9 cellular contexts compared by ENCODE assay signal in the genomic region with DNA sequence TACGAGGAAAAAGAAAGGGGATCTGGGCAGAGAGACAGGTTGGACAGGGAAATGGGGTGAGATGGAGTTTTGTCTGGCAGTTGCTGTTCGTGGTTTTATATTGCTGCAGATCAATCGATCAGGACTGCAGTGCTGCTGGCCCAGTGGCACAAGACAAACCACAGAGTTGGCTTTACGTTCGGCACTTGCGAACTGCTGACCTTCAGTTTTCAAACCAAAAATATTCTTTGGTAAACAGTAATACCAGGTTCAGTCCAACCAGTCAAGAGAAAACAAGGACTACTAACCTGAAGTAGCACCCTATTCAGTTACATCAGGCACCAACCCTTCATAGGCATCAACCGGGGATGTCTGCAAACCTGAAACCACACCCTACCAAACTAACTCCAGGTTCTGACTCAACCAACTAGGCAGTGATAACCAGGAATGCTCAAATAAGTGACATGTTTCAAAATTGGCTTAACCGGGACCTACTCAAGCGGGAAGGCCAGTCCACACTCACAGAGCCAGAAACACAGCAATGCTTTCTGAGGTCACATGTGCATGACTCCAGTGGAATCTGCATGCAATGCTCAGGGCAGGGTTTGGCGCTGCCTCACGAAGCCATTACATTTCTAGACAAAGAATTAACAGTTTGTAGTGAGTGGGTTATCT.
DNase-seq lines count a peak whose midpoint lies in the region; ATAC-seq and TF ChIP-seq lines count a peak whose summit lies in the region.
"Had no signal": no experiment of that assay in that cellular context is flagged by ENCODE, and none has a peak within 500 bp of the region (broad histone marks: within the 10 kb centered on the region; RNA-seq: fewer than 3 reads in every experiment).

No MANE protein-coding gene starts in this region.

- H3K36me3 ChIP-seq in effector memory CD4-positive, alpha-beta T cell (ENCODE audit: control insufficient read depth, insufficient read depth, low read length) = peaks cover 3% of the 10 kb centered on the region
- no peaks in the 10 kb centered on the region for H3K36me3 ChIP-seq in mucosa of descending colon (ENCODE audit: low read depth)
- no peaks in the 10 kb centered on the region for H3K36me3 ChIP-seq in urinary bladder (ENCODE audit: insufficient read depth)

- H3K27me3 Mint-ChIP-seq in activated naive CD8-positive, alpha-beta T cell = no peaks in the 10 kb centered on the region
- no peaks in the 10 kb centered on the region for H3K27me3 Mint-ChIP-seq in activated naive CD8-positive, alpha-beta T cell treated with anti-CD3 and anti-CD28 coated beads, Interleukin-2, amount 50 U/mL, for 24 hours

- peaks cover 55% of the 10 kb centered on the region for H3K4me1 Mint-ChIP-seq in activated naive CD8-positive, alpha-beta T cell (ENCODE audit: low read depth)
- peaks cover 54% of the 10 kb centered on the region for H3K4me1 Mint-ChIP-seq in activated naive CD8-positive, alpha-beta T cell treated with anti-CD3 and anti-CD28 coated beads, Interleukin-2, amount 50 U/mL, for 24 hours

- no peaks in the 10 kb centered on the region for H3K27me3 ChIP-seq in effector memory CD4-positive, alpha-beta T cell (replicated peaks; ENCODE audit: control insufficient read depth, insufficient read depth, low read length, poor library complexity, severe bottlenecking)

- intact Hi-C loops in mucosa of descending colon (cut with DNase I, micrococcal nuclease) = no loop called here

- H3K9me3 ChIP-seq in effector memory CD4-positive, alpha-beta T cell (ENCODE audit: control insufficient read depth, low read length) = no peaks in the 10 kb centered on the region
- no peaks in the 10 kb centered on the region for H3K9me3 ChIP-seq in mucosa of descending colon

- peaks cover 26% of the 10 kb centered on the region for H3K4me1 ChIP-seq in effector memory CD4-positive, alpha-beta T cell (ENCODE audit: control insufficient read depth, insufficient read depth, low read length, poor library complexity, severe bottlenecking)
- H3K4me1 ChIP-seq in mucosa of descending colon (ENCODE audit: low read depth) (no peaks in the 10 kb centered on the region), urinary bladder (ENCODE audit: insufficient read depth) (peaks cover 2% of the 10 kb centered on the region)

- WGBS in urinary bladder = 49% methylated on average over 11 of the region's 11 CpGs

- no peaks in the 10 kb centered on the region for H3K9me3 Mint-ChIP-seq in activated naive CD8-positive, alpha-beta T cell (ENCODE audit: low read depth)
- H3K9me3 Mint-ChIP-seq in activated naive CD8-positive, alpha-beta T cell treated with anti-CD3 and anti-CD28 coated beads, Interleukin-2, amount 50 U/mL, for 24 hours = no peaks in the 10 kb centered on the region

- ATAC-seq in activated naive CD8-positive, alpha-beta T cell treated with anti-CD3 and anti-CD28 coated beads, Interleukin-2, amount 50 U/mL, for 24 hours = no peak
- ATAC-seq in mucosa of descending colon (peak; percentile 13), GM21390 (IDR thresholded peaks at IDR 0.05; ENCODE audit: unreplicated experiment) (no peak)

- H3K27ac ChIP-seq in effector memory CD4-positive, alpha-beta T cell (ENCODE audit: insufficient read depth, low read length, poor library complexity, severe bottlenecking) = peak overlapping the region; percentile 33
- H3K27ac ChIP-seq in urinary bladder (ENCODE audit: low read depth) = peak overlapping the region; percentile 82

- peak overlapping the region; percentile 35 for H3K27ac Mint-ChIP-seq in activated naive CD8-positive, alpha-beta T cell
- no peak overlapping the region for H3K27ac Mint-ChIP-seq in activated naive CD8-positive, alpha-beta T cell treated with anti-CD3 and anti-CD28 coated beads, Interleukin-2, amount 50 U/mL, for 24 hours

- no peak overlapping the region for H3K4me3 Mint-ChIP-seq in activated naive CD8-positive, alpha-beta T cell
- H3K4me3 Mint-ChIP-seq in activated naive CD8-positive, alpha-beta T cell treated with anti-CD3 and anti-CD28 coated beads, Interleukin-2, amount 50 U/mL, for 24 hours = no peak overlapping the region

- no peak for TF ChIP-seq CTCF in mucosa of descending colon (IDR thresholded peaks at IDR 0.05)

- no peak overlapping the region for H3K4me3 ChIP-seq in effector memory CD4-positive, alpha-beta T cell (ENCODE audit: insufficient read depth, low read depth, low read length, poor library complexity, severe bottlenecking)
- no peak overlapping the region for H3K4me3 ChIP-seq in mucosa of descending colon
- H3K4me3 ChIP-seq in urinary bladder (ENCODE audit: low read depth, low read length) = no peak overlapping the region

- peaks cover 4% of the 10 kb centered on the region for H3K36me3 Mint-ChIP-seq in activated naive CD8-positive, alpha-beta T cell
- H3K36me3 Mint-ChIP-seq in activated naive CD8-positive, alpha-beta T cell treated with anti-CD3 and anti-CD28 coated beads, Interleukin-2, amount 50 U/mL, for 24 hours (ENCODE audit: low read depth) = peaks cover 8% of the 10 kb centered on the region

- no peak for DNase-seq in activated naive CD8-positive, alpha-beta T cell treated with anti-CD3 and anti-CD28 coated beads, Interleukin-2, amount 50 U/mL, for 24 hours
- DNase-seq in effector memory CD4-positive, alpha-beta T cell = no peak
- DNase-seq in mucosa of descending colon (peak in 1 of 3 donors; percentile 20), NCI-H2081 (lab: John Stamatoyannopoulos, UW) (no peak), NOMO-1 treated with DMSO at 0.1 percent for 48 hours (lab: John Stamatoyannopoulos, UW; ENCODE audit: unreplicated experiment) (no peak)
- DNase-seq: NCI-H446 had no signal
